Comparison of ENCODE assay signal across 31 cellular contexts in genomic region chr13:49241296-49241695, GRCh38. TPM values are rescaled to one million over a fixed set of nuclear protein-coding genes. Genes with fewer than 3 reads are reported as not detected.
"Had no signal": no experiment of that assay in that cellular context is flagged by ENCODE, and none has a peak within 500 bp of the region (broad histone marks: within the 10 kb centered on the region; RNA-seq: fewer than 3 reads in every experiment).

No MANE protein-coding gene starts in this region.

- H3K36me3 ChIP-seq: esophagus muscularis mucosa, gastroesophageal sphincter, heart left ventricle, left lung, lower lobe of right lung had no signal

- H3K4me1 ChIP-seq: esophagus muscularis mucosa, foreskin keratinocyte, gastroesophageal sphincter, heart left ventricle, left lung, lower lobe of right lung had no signal

- H3K27ac ChIP-seq: coronary artery, dorsolateral prefrontal cortex, esophagus muscularis mucosa, foreskin keratinocyte, gastroesophageal sphincter, heart left ventricle, hepatocyte, left lung, lower lobe of right lung had no signal

- H3K27me3 ChIP-seq: dorsolateral prefrontal cortex, esophagus muscularis mucosa, gastroesophageal sphincter, heart left ventricle, hepatocyte, left lung had no signal

- H3K9me3 ChIP-seq: esophagus muscularis mucosa, gastroesophageal sphincter, heart left ventricle, lower lobe of right lung, mucosa of descending colon had no signal

- H3K79me2 ChIP-seq: hepatocyte had no signal

- DNase-seq: dermis blood vessel endothelial cell; dorsolateral prefrontal cortex; effector CD4-positive, alpha-beta T cell; effector memory CD4-positive, alpha-beta T cell; foreskin keratinocyte; heart left ventricle; hypothalamus; immature natural killer cell; islet precursor cell; kidney; left cardiac atrium; left lung; left ventricle myocardium superior; lower lobe of right lung; mesenchymal stem cell; mucosa of descending colon; naive B cell had no signal

- H3K4me3 ChIP-seq: coronary artery, dorsolateral prefrontal cortex, esophagus muscularis mucosa, gastroesophageal sphincter, heart left ventricle, hepatocyte, left lung, lower lobe of right lung, mucosa of descending colon had no signal

- H2AFZ ChIP-seq: hepatocyte had no signal

- H3K4me2 ChIP-seq: hepatocyte had no signal

RNA-seq across cellular contexts. Expression of gene MLNR, which starts 21.2 kb away (rescaled TPM):
- total RNA-seq: cerebellum, dermis blood vessel endothelial cell, dorsolateral prefrontal cortex, endothelial cell of umbilical vein, epithelial cell of proximal tubule, fibroblast of lung, fibroblast of villous mesenchyme, foreskin keratinocyte, frontal cortex, hepatocyte, left cardiac atrium, left lung, left ventricle myocardium superior, lower leg skin, lower lobe of right lung, lung microvascular endothelial cell, mesenteric fat pad, mucosa of descending colon, myocyte had no signal
